ENCODE assay signal across 10 cellular contexts in genomic region chr6:25601797-25602679, GRCh38. TPM values are rescaled to one million over a fixed set of nuclear protein-coding genes. Genes with fewer than 3 reads are reported as not detected.
DNase-seq lines count a peak whose midpoint lies in the region; ATAC-seq and TF ChIP-seq lines count a peak whose summit lies in the region.
"Had no signal": no experiment of that assay in that cellular context is flagged by ENCODE, and none has a peak within 500 bp of the region (broad histone marks: within the 10 kb centered on the region; RNA-seq: fewer than 3 reads in every experiment).

No MANE protein-coding gene starts in this region.

- no peaks in the 10 kb centered on the region for H3K27me3 Mint-ChIP-seq in osteocyte (ENCODE audit: unreplicated experiment)

- POLR2A ChIA-PET in Panc1 (lab: Charles Lee), result no interaction called here

- H3K4me1 Mint-ChIP-seq in osteocyte (ENCODE audit: unreplicated experiment), result peaks cover 3% of the 10 kb centered on the region
- H3K4me1 Mint-ChIP-seq: IgD-negative memory B cell had no signal

- intact Hi-C loops in Panc1 (cut with micrococcal nuclease; ENCODE audit: unreplicated experiment), result loop anchor here (2.0 to 5.0 kb wide), 3 partner anchors 290 to 379 kb away; no protein-coding TSS in a partner anchor

- H3K36me3 Mint-ChIP-seq in osteocyte (ENCODE audit: unreplicated experiment), result peaks cover 21% of the 10 kb centered on the region
- H3K36me3 Mint-ChIP-seq: IgD-negative memory B cell had no signal

- in situ Hi-C loops in Caki2 (cut with HindIII; ENCODE audit: low pct_unique_long_range_greater_than_20kb, low sequenced_read_pairs) (no loop called here), KBM-7 (cut with MboI; ENCODE audit: low pct_unique_long_range_greater_than_20kb, low sequenced_read_pairs) (no loop called here), Panc1 (cut with HindIII; ENCODE audit: low pct_unique_long_range_greater_than_20kb, low sequenced_read_pairs) (no loop called here)

- no TSS peak for BruUV-seq in Panc1 (replicated peaks; lab: Mats Ljungman, UMichigan)

- no peak overlapping the region for H3K27ac Mint-ChIP-seq in osteocyte (ENCODE audit: unreplicated experiment)

- no peak overlapping the region for H3K27ac ChIP-seq in Panc1 (ENCODE audit: low read length)

- TF ChIP-seq CTCF in Panc1 (IDR thresholded peaks at IDR 0.05) (peak; percentile 32; the same call in 1 of the 2 replicates), osteocyte (IDR thresholded peaks at IDR 0.05) (peak; percentile 69)

- CTCF ChIA-PET in Panc1 (lab: Charles Lee), result interaction anchor here (0.6 to 1.0 kb wide), 2 partner anchors 116 to 1872 kb away, joined by 3 to 5 read pairs; no protein-coding TSS in a partner anchor

- H3K4me3 ChIP-seq in Panc1 (ENCODE audit: low read depth in 2 of 2, low read length in 2 of 2), result no peak overlapping the region

- no peaks in the 10 kb centered on the region for H3K9me3 Mint-ChIP-seq in osteocyte (ENCODE audit: unreplicated experiment)
- H3K9me3 Mint-ChIP-seq: IgD-negative memory B cell had no signal

- H3K4me3 Mint-ChIP-seq in osteocyte (ENCODE audit: unreplicated experiment), result no peak overlapping the region
- H3K4me3 Mint-ChIP-seq: IgD-negative memory B cell had no signal

- no peaks in the 10 kb centered on the region for H3K4me1 ChIP-seq in Panc1 (ENCODE audit: control insufficient read depth, insufficient read depth, low read length)

- H3K36me3 ChIP-seq in Panc1 (ENCODE audit: control insufficient read depth, insufficient read depth, low read length), result no peaks in the 10 kb centered on the region

- DNase-seq in Caki2 (ENCODE audit: low read depth), result peak; percentile 29
- DNase-seq in KBM-7, result peak; percentile 55
- peak; percentile 15 for DNase-seq in Panc1 (ENCODE audit: low read depth, low spot score)
- peak; percentile 39 for DNase-seq in epidermal melanocyte (ENCODE audit: insufficient read length, low spot score)
- no peak for DNase-seq in osteocyte (ENCODE audit: extremely low spot score, unreplicated experiment)
- DNase-seq in NCI-H187 (lab: John Stamatoyannopoulos, UW), result no peak

- H3K27me3 ChIP-seq in Panc1 (ENCODE audit: control insufficient read depth, insufficient read depth, low read length), result no peaks in the 10 kb centered on the region; the same call in 1 of the 2 replicates

- ATAC-seq in Panc1 (no peak), HG03439 (IDR thresholded peaks at IDR 0.05; ENCODE audit: unreplicated experiment) (no peak), HG02759 (IDR thresholded peaks at IDR 0.05; ENCODE audit: unreplicated experiment) (no peak)

- no peaks in the 10 kb centered on the region for H3K9me3 ChIP-seq in Panc1 (ENCODE audit: control insufficient read depth, insufficient read depth, low read depth, low read length)

RNA-seq across cellular contexts. Expression of gene SCGN, which starts 50.0 kb away (rescaled TPM):
- not detected in 2 replicates for total RNA-seq in Caki2 (2014; rRNA removed; shearing (Covaris generic); ENCODE audit: low replicate concordance)
- total RNA-seq in Panc1 (2021; ENCODE audit: unreplicated experiment) (not detected), osteocyte (not detected in 2 replicates)
- not detected for polyA plus RNA-seq in Panc1 (2012; ENCODE audit: insufficient read length)
- total RNA-seq: mononuclear cell had no signal
- polyA plus RNA-seq: IgD-negative memory B cell had no signal

Comparison
In these comparisons a context has a peak if more than half of its experiments do, and no peak if none do; other contexts are left out.
1. DNase-seq: peak in Caki2 (single experiment), KBM-7 (single experiment), Panc1 (single experiment) and epidermal melanocyte (single experiment); none in osteocyte (single experiment) and NCI-H187 (0 of 2).